ENCODE assay signal across 21 cellular contexts in genomic region chr15:68580883-68581155, GRCh38. TPM values are rescaled to one million over a fixed set of nuclear protein-coding genes. Genes with fewer than 3 reads are reported as not detected.
DNase-seq lines count a peak whose midpoint lies in the region; ATAC-seq, FAIRE-seq and TF ChIP-seq lines count a peak whose summit lies in the region.
"Had no signal": no experiment of that assay in that cellular context is flagged by ENCODE, and none has a peak within 500 bp of the region (broad histone marks: within the 10 kb centered on the region; RNA-seq: fewer than 3 reads in every experiment).

No MANE protein-coding gene starts in this region.

- H4K20me1 ChIP-seq in Karpas-422 (ENCODE audit: insufficient read depth, low read depth, low read length), result no peaks in the 10 kb centered on the region; the same call in 1 of the 2 replicates

- no peak overlapping the region for H4K91ac ChIP-seq in neuronal stem cell (ENCODE audit: low read depth, low read length, poor library complexity)

- ATAC-seq in activated CD8-positive, alpha-beta memory T cell treated with anti-CD3 and anti-CD28 coated beads, Interleukin-2, amount 10 ng/mL, durations not matched to agents 7 days and 5 days, result no peak
- ATAC-seq in GM21526 (IDR thresholded peaks at IDR 0.05; ENCODE audit: low FRiP score, unreplicated experiment), result no peak

- no peak overlapping the region for H2AFZ ChIP-seq in Karpas-422 (ENCODE audit: low read length)
- H2AFZ ChIP-seq in neuronal stem cell (ENCODE audit: low read length), result no peak overlapping the region

- TF ChIP-seq CTCF in AG04450 (IDR thresholded peaks at IDR 0.05; ENCODE audit: low read depth, low read length), result no peak
- TF ChIP-seq CTCF in epithelial cell of proximal tubule (conservative IDR thresholded peaks at IDR 0.05; ENCODE audit: low read depth, low read length), result no peak

- H2AK5ac ChIP-seq in neuronal stem cell (ENCODE audit: low read depth, low read length), result peak overlapping the region; percentile 8

- no peaks in the 10 kb centered on the region for H3K79me2 ChIP-seq in Karpas-422 (ENCODE audit: low read length)

- no peak for FAIRE-seq in HTR-8/SVneo (lab: Jason Lieb, UNC)
- FAIRE-seq: kidney had no signal

- no peak overlapping the region for H2BK15ac ChIP-seq in neuronal stem cell (ENCODE audit: low read length)

- H3K27me3 ChIP-seq in AG04450 (ENCODE audit: control insufficient read depth, insufficient read depth, low read length) (no peaks in the 10 kb centered on the region), Karpas-422 (ENCODE audit: low read length) (no peaks in the 10 kb centered on the region), neuronal stem cell (ENCODE audit: control insufficient read depth in 3 of 3, insufficient read depth in 3 of 3, low read depth in 1 of 3, low read length in 3 of 3) (peaks cover 0 to 13% (median 0%) of the 10 kb centered on the region in 3 experiments)
- H3K27me3 ChIP-seq: MG63 had no signal

- H3K4me3 ChIP-seq in AG04450 (ENCODE audit: low read depth, low read length), result 0 out of 2 replicates have a peak overlapping the region, but pooled peaks have one; percentile 4
- H3K4me3 ChIP-seq in Karpas-422 (ENCODE audit: low read length), result peak overlapping the region; percentile 18; the same call in 1 of the 2 replicates
- H3K4me3 ChIP-seq in epithelial cell of proximal tubule (ENCODE audit: low read depth, low read length), result peak overlapping the region; percentile 66
- H3K4me3 ChIP-seq in neuronal stem cell (ENCODE audit: low read length in 2 of 2), result no peak overlapping the region
- H3K4me3 ChIP-seq: skin epidermis had no signal

- H3K23ac ChIP-seq in neuronal stem cell (ENCODE audit: low read depth, low read length, poor library complexity), result no peak overlapping the region

- CTCF ChIA-PET in AG04450 (lab: Charles Lee), result interaction anchor here (1.3 to 2.4 kb wide), 3 partner anchors 93 to 274 kb away, joined by 5 to 10 read pairs (median 7); no protein-coding TSS in a partner anchor
- CTCF ChIA-PET in activated CD8-positive, alpha-beta memory T cell treated with anti-CD3 and anti-CD28 coated beads, Interleukin-2, amount 10 ng/mL, durations not matched to agents 7 days and 5 days (lab: Charles Lee), result interaction anchor here (0.7 to 1.4 kb wide), 2 partner anchors 21 to 93 kb away, joined by 3 to 5 read pairs; no protein-coding TSS in a partner anchor

- H3K9ac ChIP-seq in Karpas-422 (ENCODE audit: low read length), result no peak overlapping the region; the same call in 1 of the 2 replicates
- H3K9ac ChIP-seq in neuronal stem cell (ENCODE audit: low read depth, low read length, poor library complexity), result no peak overlapping the region

- H3K4me2 ChIP-seq in Karpas-422 (ENCODE audit: low read depth, low read length, poor library complexity, severe bottlenecking), result peak overlapping the region; percentile 68
- no peak overlapping the region for H3K4me2 ChIP-seq in neuronal stem cell (ENCODE audit: insufficient read depth, low read length, poor library complexity, severe bottlenecking)

- H4K8ac ChIP-seq in neuronal stem cell (ENCODE audit: low read depth, low read length), result no peak overlapping the region

- H2BK12ac ChIP-seq in neuronal stem cell (ENCODE audit: low read length), result no peak overlapping the region

- no CpG with 5 or more reads among the region's 1 CpG for WGBS in neuronal stem cell (ENCODE audit: extremely low coverage in 2 of 2, insufficient read length in 2 of 2, insufficient replicate concordance in 1 of 2), 2 donors

- H3K4me1 ChIP-seq in Karpas-422 (ENCODE audit: low read length) (peaks cover 83% of the 10 kb centered on the region), neuronal stem cell (ENCODE audit: control insufficient read depth in 2 of 2, insufficient read depth in 1 of 2, low read depth in 1 of 2, low read length in 2 of 2) (peaks cover 20 to 29% of the 10 kb centered on the region in 2 donors)

- no peak overlapping the region for H3K27ac Mint-ChIP-seq in activated CD8-positive, alpha-beta memory T cell treated with anti-CD3 and anti-CD28 coated beads, Interleukin-2, amount 10 ng/mL, durations not matched to agents 7 days and 5 days
- H3K27ac Mint-ChIP-seq: activated CD4-positive, alpha-beta memory T cell treated with anti-CD3 and anti-CD28 coated beads for 36 hours; activated naive CD8-positive, alpha-beta T cell treated with anti-CD3 and anti-CD28 coated beads, Interleukin-2, amount 10 ng/mL, durations not matched to agents 7 days and 5 days; activated T-helper 1 cell treated with anti-CD3 and anti-CD28 coated beads, Interleukin-12 subunit alpha, Interleukin-12 subunit beta, Interleukin-2, Interleukin-4 antibody, amounts not matched to agents 30 ng/mL and 10 ng/mL and 1 ng/mL, durations not matched to agents 14 hours and 24 hours and 36 hours had no signal

- no peak overlapping the region for H2BK5ac ChIP-seq in neuronal stem cell (ENCODE audit: low read length)

- H3K4ac ChIP-seq in neuronal stem cell (ENCODE audit: low read length), result no peak overlapping the region

- peak overlapping the region; percentile 5 for H3K18ac ChIP-seq in neuronal stem cell (ENCODE audit: low read length)

- DNase-seq in AG04450 (ENCODE audit: low read depth, low spot score) (no peak), Karpas-422 (no peak), epithelial cell of proximal tubule (ENCODE audit: low read depth) (no peak), neuronal stem cell (ENCODE audit: low spot score) (no peak), HTR-8/SVneo (ENCODE audit: insufficient read length, low spot score) (no peak), NCI-H226 (no peak)
- DNase-seq in activated CD8-positive, alpha-beta memory T cell treated with anti-CD3 and anti-CD28 coated beads, Interleukin-2, amount 10 ng/mL, durations not matched to agents 7 days and 5 days, result no peak
- DNase-seq: activated CD4-positive, alpha-beta memory T cell treated with anti-CD3 and anti-CD28 coated beads for 36 hours; activated naive CD8-positive, alpha-beta T cell treated with anti-CD3 and anti-CD28 coated beads, Interleukin-2, amount 10 ng/mL, durations not matched to agents 7 days and 5 days; H7; kidney; MG63; NCI-H1436 treated with DMSO at 0.1 percent for 48 hours; NCI-H2171 treated with DMSO at 0.1 percent for 48 hours; SIG-M5; stimulated activated CD4-positive, alpha-beta T cell treated with anti-CD3 and anti-CD28 coated beads, Interleukin-4, amount 100 ng/mL, for 4 hours; T-helper 1 cell had no signal

- peaks cover 50% of the 10 kb centered on the region for H3K27me3 Mint-ChIP-seq in activated CD8-positive, alpha-beta memory T cell treated with anti-CD3 and anti-CD28 coated beads, Interleukin-2, amount 10 ng/mL, durations not matched to agents 7 days and 5 days

- no peaks in the 10 kb centered on the region for H3K9me3 Mint-ChIP-seq in activated CD8-positive, alpha-beta memory T cell treated with anti-CD3 and anti-CD28 coated beads, Interleukin-2, amount 10 ng/mL, durations not matched to agents 7 days and 5 days (ENCODE audit: low read depth)
- H3K9me3 Mint-ChIP-seq: activated CD4-positive, alpha-beta memory T cell treated with anti-CD3 and anti-CD28 coated beads for 36 hours; activated naive CD8-positive, alpha-beta T cell treated with anti-CD3 and anti-CD28 coated beads, Interleukin-2, amount 10 ng/mL, durations not matched to agents 7 days and 5 days; activated T-helper 1 cell treated with anti-CD3 and anti-CD28 coated beads, Interleukin-12 subunit alpha, Interleukin-12 subunit beta, Interleukin-2, Interleukin-4 antibody, amounts not matched to agents 30 ng/mL and 10 ng/mL and 1 ng/mL, durations not matched to agents 14 hours and 24 hours and 36 hours; central memory CD8-positive, alpha-beta T cell had no signal

- H3K9me3 ChIP-seq in AG04450 (ENCODE audit: control insufficient read depth, insufficient read depth, low read length) (no peaks in the 10 kb centered on the region), Karpas-422 (ENCODE audit: low read length) (no peaks in the 10 kb centered on the region), neuronal stem cell (replicated peaks in 1 of 2; ENCODE audit: control insufficient read depth in 2 of 2, insufficient read depth in 1 of 2, low read depth in 1 of 2, low read length in 2 of 2) (peaks cover 0 to 2% of the 10 kb centered on the region in 2 donors)
- H3K9me3 ChIP-seq: MG63 had no signal

- no peak overlapping the region for H3K4me3 Mint-ChIP-seq in activated CD8-positive, alpha-beta memory T cell treated with anti-CD3 and anti-CD28 coated beads, Interleukin-2, amount 10 ng/mL, durations not matched to agents 7 days and 5 days
- H3K4me3 Mint-ChIP-seq: activated CD4-positive, alpha-beta memory T cell treated with anti-CD3 and anti-CD28 coated beads for 36 hours; activated naive CD8-positive, alpha-beta T cell treated with anti-CD3 and anti-CD28 coated beads, Interleukin-2, amount 10 ng/mL, durations not matched to agents 7 days and 5 days; activated T-helper 1 cell treated with anti-CD3 and anti-CD28 coated beads, Interleukin-12 subunit alpha, Interleukin-12 subunit beta, Interleukin-2, Interleukin-4 antibody, amounts not matched to agents 30 ng/mL and 10 ng/mL and 1 ng/mL, durations not matched to agents 14 hours and 24 hours and 36 hours; central memory CD8-positive, alpha-beta T cell had no signal

- H3K36me3 ChIP-seq in Karpas-422 (ENCODE audit: insufficient read depth, low read length), result no peaks in the 10 kb centered on the region
- no peaks in the 10 kb centered on the region for H3K36me3 ChIP-seq in neuronal stem cell (replicated peaks in 1 of 2; ENCODE audit: control insufficient read depth in 2 of 2, insufficient read depth in 2 of 2, low read length in 2 of 2)

- H2BK120ac ChIP-seq in neuronal stem cell (ENCODE audit: low read depth, low read length), result no peak overlapping the region

- H3K14ac ChIP-seq in neuronal stem cell (ENCODE audit: low read length), result no peak overlapping the region

- no peak overlapping the region for H3K27ac ChIP-seq in AG04450 (ENCODE audit: low read depth, low read length)
- peak overlapping the region; percentile 52; the same call in 1 of the 2 replicates for H3K27ac ChIP-seq in Karpas-422 (ENCODE audit: low read length)
- no peak overlapping the region for H3K27ac ChIP-seq in neuronal stem cell (replicated peaks; ENCODE audit: low read length)

- POLR2A ChIA-PET in AG04450 (lab: Yijun Ruan, JAX), result no interaction called here

- no peaks in the 10 kb centered on the region for H3K79me1 ChIP-seq in neuronal stem cell (ENCODE audit: low read depth, low read length)

- peaks cover 7% of the 10 kb centered on the region for H3K4me1 Mint-ChIP-seq in activated CD8-positive, alpha-beta memory T cell treated with anti-CD3 and anti-CD28 coated beads, Interleukin-2, amount 10 ng/mL, durations not matched to agents 7 days and 5 days

- H3K9me2 ChIP-seq in Karpas-422 (replicated peaks; ENCODE audit: insufficient read depth, low read length), result no peaks in the 10 kb centered on the region

- no peaks in the 10 kb centered on the region for H3K36me3 Mint-ChIP-seq in activated CD8-positive, alpha-beta memory T cell treated with anti-CD3 and anti-CD28 coated beads, Interleukin-2, amount 10 ng/mL, durations not matched to agents 7 days and 5 days
- H3K36me3 Mint-ChIP-seq: activated CD4-positive, alpha-beta memory T cell treated with anti-CD3 and anti-CD28 coated beads for 36 hours; activated naive CD8-positive, alpha-beta T cell treated with anti-CD3 and anti-CD28 coated beads, Interleukin-2, amount 10 ng/mL, durations not matched to agents 7 days and 5 days had no signal

RNA-seq across cellular contexts. Expression of gene CORO2B, which starts 2.0 kb away (rescaled TPM):
- polyA plus RNA-seq in AG04450 (2011; rRNA removed), result 16.1 and 22.0 TPM in 2 replicates
- 19.9 and 25.4 TPM in 2 replicates for polyA minus RNA-seq in AG04450 (2011; rRNA and poly(A)+ RNA removed)
- 0.26 and 0.69 TPM in 2 replicates for total RNA-seq in Karpas-422 (2014; rRNA removed; shearing (Covaris generic); ENCODE audit: low replicate concordance)
- total RNA-seq in epithelial cell of proximal tubule, result 13.5 and 18.3 TPM in 2 replicates
- 6.9 TPM for polyA plus RNA-seq in neuronal stem cell (2013, experiment 1 of 2)
- 6.8 TPM for polyA plus RNA-seq in neuronal stem cell (2013, experiment 2 of 2)
- not detected for total RNA-seq in activated CD8-positive, alpha-beta memory T cell treated with anti-CD3 and anti-CD28 coated beads, Interleukin-2, amount 10 ng/mL, durations not matched to agents 7 days and 5 days
- total RNA-seq: activated naive CD8-positive, alpha-beta T cell treated with anti-CD3 and anti-CD28 coated beads, Interleukin-2, amount 10 ng/mL, durations not matched to agents 7 days and 5 days; activated T-helper 1 cell treated with anti-CD3 and anti-CD28 coated beads, Interleukin-12 subunit alpha, Interleukin-12 subunit beta, Interleukin-2, Interleukin-4 antibody, amounts not matched to agents 30 ng/mL and 10 ng/mL and 1 ng/mL, durations not matched to agents 14 hours and 24 hours and 36 hours had no signal

Comparison
In these comparisons a context has a peak if more than half of its experiments do, and no peak if none do; other contexts are left out.
1. H3K4me3 ChIP-seq: peak in AG04450 (single experiment), Karpas-422 (single experiment) and epithelial cell of proximal tubule (single experiment); none in neuronal stem cell (0 of 2).